ENCODE assay signal across 24 cellular contexts in the genomic region with DNA sequence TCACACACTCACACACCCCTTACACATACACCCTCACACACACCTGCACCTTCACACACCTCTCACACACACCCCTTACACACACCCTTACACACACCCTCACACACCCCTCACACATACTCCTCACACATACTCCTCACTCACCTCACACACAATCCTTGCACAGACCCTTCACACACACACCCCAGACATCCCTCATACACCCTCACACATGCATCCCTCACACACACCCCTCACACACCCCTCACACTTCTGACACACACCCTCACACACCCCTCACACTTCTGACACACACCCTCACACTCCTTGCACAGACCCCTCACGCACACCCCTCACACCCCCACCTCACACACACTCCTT.
"Had no signal": no experiment of that assay in that cellular context is flagged by ENCODE, and none has a peak within 500 bp of the region (broad histone marks: within the 10 kb centered on the region; RNA-seq: fewer than 3 reads in every experiment).

No MANE protein-coding gene starts in this region.

- DNase-seq: activated CD4-positive, alpha-beta memory T cell treated with anti-CD3 and anti-CD28 coated beads, Interleukin-2, amount 10 ng/mL, durations not matched to agents 7 days and 5 days; activated CD4-positive, alpha-beta T cell treated with anti-CD3 and anti-CD28 coated beads, Interleukin-2, amount 10 ng/mL, durations not matched to agents 24 days and 14 days; activated effector memory CD4-positive, alpha-beta T cell treated with Interleukin-2 at 50 U/mL for 16 hours; activated naive CD4-positive, alpha-beta T cell treated with anti-CD3 and anti-CD28 coated beads for 36 hours; activated naive CD8-positive, alpha-beta T cell treated with anti-CD3 and anti-CD28 coated beads, Interleukin-2, amount 10 ng/mL, durations not matched to agents 7 days and 5 days; activated T-cell treated with anti-CD3 and anti-CD28 coated beads, Interleukin-2, amount 50 U/mL, for 72 hours; amniotic stem cell; effector memory CD8-positive, alpha-beta T cell; esophagus squamous epithelium; gastrocnemius medialis; hippocampal formation; mammary epithelial cell; pancreas; psoas muscle; right cardiac atrium; stimulated activated CD4-positive, alpha-beta T cell treated with anti-CD3 and anti-CD28 coated beads, Interleukin-15, amount 100 ng/mL, for 24 hours had no signal

- ATAC-seq: activated CD4-positive, CD25-positive, alpha-beta regulatory T cell treated with anti-CD3 and anti-CD28 coated beads, Interleukin-2, amount 50 U/mL, for 24 hours; activated T-cell treated with anti-CD3 and anti-CD28 coated beads, Interleukin-2, amount 50 U/mL, for 72 hours; effector memory CD8-positive, alpha-beta T cell; gastrocnemius medialis; pancreas; psoas muscle had no signal

- FAIRE-seq: colon, endothelial cell of umbilical vein, pancreas had no signal

- H3K4me1 ChIP-seq: breast epithelium, gastrocnemius medialis, pancreas, psoas muscle had no signal

- H3K36me3 ChIP-seq: breast epithelium, esophagus squamous epithelium, gastrocnemius medialis, left ventricle myocardium inferior, pancreas, suprapubic skin had no signal

- H3K4me3 ChIP-seq: breast epithelium, dorsolateral prefrontal cortex, esophagus squamous epithelium, gastrocnemius medialis, left ventricle myocardium inferior, pancreas, psoas muscle, skin epidermis, suprapubic skin had no signal

- H3K9me3 ChIP-seq: breast epithelium, esophagus squamous epithelium, gastrocnemius medialis, left ventricle myocardium inferior, pancreas, psoas muscle, suprapubic skin had no signal

- H3K27me3 ChIP-seq: breast epithelium, dorsolateral prefrontal cortex, esophagus squamous epithelium, pancreas, suprapubic skin had no signal

- H3K27ac ChIP-seq: breast epithelium, dorsolateral prefrontal cortex, esophagus squamous epithelium, gastrocnemius medialis, left ventricle myocardium inferior, pancreas, psoas muscle, skin epidermis, suprapubic skin had no signal
